ENCODE assay signal across 20 cellular contexts in genomic region chr10:30040597-30040996, GRCh38.
"Had no signal": no experiment of that assay in that cellular context is flagged by ENCODE, and none has a peak within 500 bp of the region (broad histone marks: within the 10 kb centered on the region; RNA-seq: fewer than 3 reads in every experiment).

No MANE protein-coding gene starts in this region.

- H3K4me3 ChIP-seq: body of pancreas, SK-N-MC, skin epidermis, suprapubic skin had no signal

- H3K27ac ChIP-seq: SK-N-MC, suprapubic skin had no signal

- DNase-seq: activated CD4-positive, alpha-beta memory T cell treated with anti-CD3 and anti-CD28 coated beads, Interleukin-2, amount 10 ng/mL, durations not matched to agents 7 days and 5 days; activated CD4-positive, alpha-beta T cell treated with anti-CD3 and anti-CD28 coated beads for 4 hours; activated naive CD4-positive, alpha-beta T cell treated with anti-CD3 and anti-CD28 coated beads for 36 hours; activated T-cell treated with anti-CD3 and anti-CD28 coated beads, Interleukin-2, amount 50 U/mL, for 24 hours; body of pancreas; dorsolateral prefrontal cortex; endodermal cell; erythroblast; immature natural killer cell; midbrain; nephron progenitor cell; occipital lobe; stimulated activated naive CD8-positive, alpha-beta T cell treated with anti-CD3 and anti-CD28 coated beads, Interleukin-15, Interleukin-2, amounts not matched to agents 100 U/mL and 50 U/mL, for 24 hours; trophoblast cell had no signal

- H3K27me3 ChIP-seq: body of pancreas, suprapubic skin had no signal

- FAIRE-seq: colon, frontal cortex had no signal

- H3K9me3 ChIP-seq: body of pancreas, suprapubic skin had no signal

- H3K4me1 ChIP-seq: suprapubic skin had no signal

- ATAC-seq: body of pancreas; stimulated activated naive CD8-positive, alpha-beta T cell treated with anti-CD3 and anti-CD28 coated beads, Interleukin-15, Interleukin-2, amounts not matched to agents 100 U/mL and 50 U/mL, for 24 hours; WTC11 had no signal
